Comparison of ENCODE assay signal across 1 cellular context in the genomic region with DNA sequence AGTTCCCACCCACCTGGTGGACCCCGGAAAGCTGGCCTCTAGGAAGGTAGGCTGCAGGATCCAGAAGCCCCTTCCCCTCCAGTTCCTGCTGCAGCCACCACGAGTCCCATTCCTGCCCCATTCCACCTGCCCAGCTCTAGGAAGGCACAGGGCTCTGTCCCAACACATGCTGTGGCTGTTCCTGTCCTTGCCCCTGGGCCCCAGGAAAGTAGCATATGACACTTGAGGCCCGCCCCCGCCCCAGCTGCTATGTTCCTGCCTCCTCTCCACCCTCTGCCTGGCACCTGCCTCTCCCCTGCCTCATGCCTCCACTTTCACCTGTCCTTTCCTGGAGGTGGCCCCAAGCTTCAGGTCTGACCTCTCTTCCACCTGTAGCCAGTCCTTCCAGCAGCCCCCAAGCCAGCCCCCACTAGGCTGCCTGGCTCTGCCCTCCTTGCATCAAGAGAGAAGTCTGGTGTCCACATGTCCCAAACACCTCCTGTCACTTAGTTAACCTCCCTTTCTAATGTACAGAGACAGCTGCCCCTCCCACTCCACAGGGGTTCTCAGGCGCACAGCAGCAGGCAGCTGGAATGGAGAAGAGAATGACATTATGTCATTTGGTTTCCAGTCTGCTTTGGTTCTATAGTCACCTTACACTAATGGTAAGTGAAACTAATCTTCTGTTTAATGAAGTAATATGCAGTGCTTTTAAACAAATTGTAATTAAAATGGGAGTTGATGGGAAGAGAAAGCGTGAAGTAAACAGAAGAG.
TF ChIP-seq lines count a peak whose summit lies in the region.

No MANE protein-coding gene starts in this region.

TF ChIP-seq in GM23338, 12 proteins besides CTCF, POLR2A, EP300 and RAD21 (continued from another document):
- TF ChIP-seq, protein P1, sequence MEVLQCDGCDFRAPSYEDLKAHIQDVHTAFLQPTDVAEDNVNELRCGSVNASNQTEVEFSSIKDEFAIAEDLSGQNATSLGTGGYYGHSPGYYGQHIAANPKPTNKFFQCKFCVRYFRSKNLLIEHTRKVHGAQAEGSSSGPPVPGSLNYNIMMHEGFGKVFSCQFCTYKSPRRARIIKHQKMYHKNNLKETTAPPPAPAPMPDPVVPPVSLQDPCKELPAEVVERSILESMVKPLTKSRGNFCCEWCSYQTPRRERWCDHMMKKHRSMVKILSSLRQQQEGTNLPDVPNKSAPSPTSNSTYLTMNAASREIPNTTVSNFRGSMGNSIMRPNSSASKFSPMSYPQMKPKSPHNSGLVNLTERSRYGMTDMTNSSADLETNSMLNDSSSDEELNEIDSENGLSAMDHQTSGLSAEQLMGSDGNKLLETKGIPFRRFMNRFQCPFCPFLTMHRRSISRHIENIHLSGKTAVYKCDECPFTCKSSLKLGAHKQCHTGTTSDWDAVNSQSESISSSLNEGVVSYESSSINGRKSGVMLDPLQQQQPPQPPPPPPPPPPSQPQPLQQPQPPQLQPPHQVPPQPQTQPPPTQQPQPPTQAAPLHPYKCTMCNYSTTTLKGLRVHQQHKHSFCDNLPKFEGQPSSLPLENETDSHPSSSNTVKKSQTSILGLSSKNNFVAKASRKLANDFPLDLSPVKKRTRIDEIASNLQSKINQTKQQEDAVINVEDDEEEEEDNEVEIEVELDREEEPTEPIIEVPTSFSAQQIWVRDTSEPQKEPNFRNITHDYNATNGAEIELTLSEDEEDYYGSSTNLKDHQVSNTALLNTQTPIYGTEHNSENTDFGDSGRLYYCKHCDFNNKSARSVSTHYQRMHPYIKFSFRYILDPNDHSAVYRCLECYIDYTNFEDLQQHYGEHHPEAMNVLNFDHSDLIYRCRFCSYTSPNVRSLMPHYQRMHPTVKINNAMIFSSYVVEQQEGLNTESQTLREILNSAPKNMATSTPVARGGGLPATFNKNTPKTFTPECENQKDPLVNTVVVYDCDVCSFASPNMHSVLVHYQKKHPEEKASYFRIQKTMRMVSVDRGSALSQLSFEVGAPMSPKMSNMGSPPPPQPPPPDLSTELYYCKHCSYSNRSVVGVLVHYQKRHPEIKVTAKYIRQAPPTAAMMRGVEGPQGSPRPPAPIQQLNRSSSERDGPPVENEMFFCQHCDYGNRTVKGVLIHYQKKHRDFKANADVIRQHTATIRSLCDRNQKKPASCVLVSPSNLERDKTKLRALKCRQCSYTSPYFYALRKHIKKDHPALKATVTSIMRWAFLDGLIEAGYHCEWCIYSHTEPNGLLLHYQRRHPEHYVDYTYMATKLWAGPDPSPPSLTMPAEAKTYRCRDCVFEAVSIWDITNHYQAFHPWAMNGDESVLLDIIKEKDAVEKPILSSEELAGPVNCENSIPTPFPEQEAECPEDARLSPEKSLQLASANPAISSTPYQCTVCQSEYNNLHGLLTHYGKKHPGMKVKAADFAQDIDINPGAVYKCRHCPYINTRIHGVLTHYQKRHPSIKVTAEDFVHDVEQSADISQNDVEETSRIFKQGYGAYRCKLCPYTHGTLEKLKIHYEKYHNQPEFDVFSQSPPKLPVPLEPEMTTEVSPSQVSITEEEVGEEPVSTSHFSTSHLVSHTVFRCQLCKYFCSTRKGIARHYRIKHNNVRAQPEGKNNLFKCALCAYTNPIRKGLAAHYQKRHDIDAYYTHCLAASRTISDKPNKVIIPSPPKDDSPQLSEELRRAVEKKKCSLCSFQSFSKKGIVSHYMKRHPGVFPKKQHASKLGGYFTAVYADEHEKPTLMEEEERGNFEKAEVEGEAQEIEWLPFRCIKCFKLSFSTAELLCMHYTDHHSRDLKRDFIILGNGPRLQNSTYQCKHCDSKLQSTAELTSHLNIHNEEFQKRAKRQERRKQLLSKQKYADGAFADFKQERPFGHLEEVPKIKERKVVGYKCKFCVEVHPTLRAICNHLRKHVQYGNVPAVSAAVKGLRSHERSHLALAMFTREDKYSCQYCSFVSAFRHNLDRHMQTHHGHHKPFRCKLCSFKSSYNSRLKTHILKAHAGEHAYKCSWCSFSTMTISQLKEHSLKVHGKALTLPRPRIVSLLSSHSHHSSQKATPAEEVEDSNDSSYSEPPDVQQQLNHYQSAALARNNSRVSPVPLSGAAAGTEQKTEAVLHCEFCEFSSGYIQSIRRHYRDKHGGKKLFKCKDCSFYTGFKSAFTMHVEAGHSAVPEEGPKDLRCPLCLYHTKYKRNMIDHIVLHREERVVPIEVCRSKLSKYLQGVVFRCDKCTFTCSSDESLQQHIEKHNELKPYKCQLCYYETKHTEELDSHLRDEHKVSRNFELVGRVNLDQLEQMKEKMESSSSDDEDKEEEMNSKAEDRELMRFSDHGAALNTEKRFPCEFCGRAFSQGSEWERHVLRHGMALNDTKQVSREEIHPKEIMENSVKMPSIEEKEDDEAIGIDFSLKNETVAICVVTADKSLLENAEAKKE (CRISPR knock-in tag; IDR thresholded peaks at IDR 0.05): no peak
TF ChIP-seq in GM23338: peak in this region for 0.
